ENCODE assay signal across 22 cellular contexts in genomic region chr7:47143344-47143743, GRCh38.
DNase-seq lines count a peak whose midpoint lies in the region; ATAC-seq lines count a peak whose summit lies in the region.
"Had no signal": no experiment of that assay in that cellular context is flagged by ENCODE, and none has a peak within 500 bp of the region (broad histone marks: within the 10 kb centered on the region; RNA-seq: fewer than 3 reads in every experiment).

No MANE protein-coding gene starts in this region.

- DNase-seq in COLO829 (ENCODE audit: low spot score) = peak; percentile 57
- peak; percentile 23 for DNase-seq in NCI-H226
- DNase-seq in dedifferentiated amniotic fluid mesenchymal stem cell (ENCODE audit: extremely low spot score) = peak; percentile 28
- DNase-seq in skeletal muscle cell (ENCODE audit: low read depth) = peak; percentile 55
- no peak for DNase-seq in OCI-M2 (lab: John Stamatoyannopoulos, UW; ENCODE audit: unreplicated experiment)
- DNase-seq in GM19238 (ENCODE audit: insufficient read length, low spot score) = no peak
- no peak for DNase-seq in SW 1271 (lab: John Stamatoyannopoulos, UW)
- DNase-seq: activated CD8-positive, alpha-beta memory T cell treated with anti-CD3 and anti-CD28 coated beads for 24 hours; cerebellar nuclear complex; DMS 273 treated with DMSO at 0.1 percent for 48 hours; MM.1S; naive thymus-derived CD4-positive, alpha-beta T cell; NCI-H1930; NCI-H446; pancreas; Right ventricle myocardium superior; stimulated activated CD4-positive, alpha-beta T cell treated with anti-CD3 and anti-CD28 coated beads, Interleukin-4, amount 100 ng/mL, for 24 hours had no signal

- H3K4me3 ChIP-seq in skeletal muscle cell (ENCODE audit: low read depth, low read length) = no peak overlapping the region
- H3K4me3 ChIP-seq: BLaER1, gastroesophageal sphincter, pancreas had no signal

- no peak for ATAC-seq in GM18867 (IDR thresholded peaks at IDR 0.05; ENCODE audit: unreplicated experiment)
- ATAC-seq: gastroesophageal sphincter; HepG2; naive thymus-derived CD4-positive, alpha-beta T cell; pancreas; WTC11 had no signal

Comparison
In these comparisons a context has a peak if more than half of its experiments do, and no peak if none do; other contexts are left out.
1. DNase-seq: peak in COLO829 (single experiment), NCI-H226 (single experiment), dedifferentiated amniotic fluid mesenchymal stem cell (single experiment) and skeletal muscle cell (single experiment); none in OCI-M2 (single experiment), GM19238 (single experiment) and SW 1271 (0 of 2).